In the genomic region with DNA sequence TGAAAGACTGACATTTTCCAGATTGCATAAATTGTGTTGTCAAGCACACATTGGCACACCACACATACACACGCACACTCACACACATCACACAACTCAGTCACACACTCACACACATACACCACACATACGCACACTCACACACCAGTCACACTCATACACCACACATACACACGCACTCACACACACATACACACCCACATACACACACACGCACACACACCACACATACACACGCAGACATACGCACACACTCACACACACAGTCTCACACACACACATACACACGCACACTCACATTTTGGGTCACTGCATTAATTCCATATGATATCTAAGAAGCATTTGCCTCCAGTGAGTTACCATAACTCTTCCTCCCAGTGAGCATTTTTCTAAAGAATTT, we compare ENCODE assay signal across 18 cellular contexts.
DNase-seq lines count a peak whose midpoint lies in the region; ATAC-seq, FAIRE-seq and TF ChIP-seq lines count a peak whose summit lies in the region.
"Had no signal": no experiment of that assay in that cellular context is flagged by ENCODE, and none has a peak within 500 bp of the region (broad histone marks: within the 10 kb centered on the region; RNA-seq: fewer than 3 reads in every experiment).

No MANE protein-coding gene starts in this region.

- TF ChIP-seq EP300 in GM12878 (IDR thresholded peaks at IDR 0.05; ENCODE audit: borderline replicate concordance in 1 of 2, control insufficient read depth in 1 of 2, low read depth in 2 of 2, low read length in 2 of 2) = no peak

- no peak overlapping the region for H2BK15ac ChIP-seq in neuronal stem cell (ENCODE audit: low read length)

- intact Hi-C loops in GM12878 (cut with micrococcal nuclease; ENCODE audit: unreplicated experiment) = no loop called here

- DNase-seq in HFF-Myc (ENCODE audit: extremely low read depth, low read depth) (no peak), GM12878 (ENCODE audit: low read depth, low spot score) (no peak), neuronal stem cell (ENCODE audit: low spot score) (no peak), G401 (ENCODE audit: low spot score) (no peak), NCI-H146 (lab: John Stamatoyannopoulos, UW) (no peak), HUDEP-2 (lab: John Stamatoyannopoulos, UW; ENCODE audit: unreplicated experiment in 76 of 76) (no peak)
- DNase-seq: BE2C; CD4-positive, alpha-beta memory T cell; DMS79; H9; HFFc6; KG1 had no signal

- no peak overlapping the region for H3K18ac ChIP-seq in neuronal stem cell (ENCODE audit: low read length)

- H3K4me3 ChIP-seq in HFF-Myc (replicated peaks; ENCODE audit: low read depth, low read length) (peak overlapping the region; percentile 13; the same call in 1 of the 2 replicates), GM12878 (no peak overlapping the region), neuronal stem cell (ENCODE audit: low read length in 2 of 2) (peak overlapping the region in 1 of 2 donors; percentile 77)
- H3K4me3 ChIP-seq: GM23338 had no signal

- H4K91ac ChIP-seq in neuronal stem cell (ENCODE audit: low read depth, low read length, poor library complexity) = no peak overlapping the region

- no peak overlapping the region for H2AFZ ChIP-seq in GM12878 (ENCODE audit: control insufficient read depth, low read depth, low read length)
- H2AFZ ChIP-seq in neuronal stem cell (ENCODE audit: low read length) = no peak overlapping the region
- H2AFZ ChIP-seq: GM23338 had no signal

- BruUV-seq in GM12878 (replicated peaks; lab: Mats Ljungman, UMichigan) = no TSS peak

- H2AK5ac ChIP-seq in neuronal stem cell (ENCODE audit: low read depth, low read length) = no peak overlapping the region

- in situ Hi-C loops in GM12878 (cut with MboI) (no loop called here), G401 (cut with HindIII; ENCODE audit: low sequenced_read_pairs) (no loop called here)

- POLR2A ChIA-PET in GM12878 (lab: Charles Lee) = no interaction called here

- no peak overlapping the region for H2BK12ac ChIP-seq in neuronal stem cell (ENCODE audit: low read length)

- peak overlapping the region; percentile 86 for H3K4ac ChIP-seq in neuronal stem cell (ENCODE audit: low read length)

- H3K27me3 ChIP-seq in GM12878 (replicated peaks in 1 of 2; ENCODE audit: control insufficient read depth in 2 of 2, insufficient read depth in 2 of 2, low read length in 1 of 2) (no peaks in the 10 kb centered on the region), neuronal stem cell (ENCODE audit: control insufficient read depth in 3 of 3, insufficient read depth in 3 of 3, low read depth in 1 of 3, low read length in 3 of 3) (peaks cover 0 to 3% (median 0%) of the 10 kb centered on the region in 3 experiments)
- H3K27me3 ChIP-seq: BE2C had no signal

- peak overlapping the region; percentile 80 for H3K23ac ChIP-seq in neuronal stem cell (ENCODE audit: low read depth, low read length, poor library complexity)

- TF ChIP-seq CTCF in HFF-Myc (IDR thresholded peaks at IDR 0.05; ENCODE audit: low read depth, low read length, missing control alignments) (no peak), GM12878 (IDR thresholded peaks at IDR 0.05 in 2 of 3, conservative IDR thresholded peaks at IDR 0.05 in 1 of 3; ENCODE audit: control insufficient read depth in 2 of 3, extremely low read depth in 1 of 3, insufficient read depth in 1 of 3, low read depth in 3 of 3, low read length in 3 of 3) (no peak)

- FAIRE-seq in GM12878 (lab: Jason Lieb, UNC) = no peak
- FAIRE-seq: A204.1, G401.6, GM12892 had no signal

- CTCF ChIA-PET in GM12878 (lab: Yijun Ruan, JAX) = no interaction called here

- H4K20me1 ChIP-seq in GM12878 (ENCODE audit: control insufficient read depth, insufficient read depth) = no peaks in the 10 kb centered on the region

- ATAC-seq in GM12878 = no peak
- no peak for ATAC-seq in HG03469 (IDR thresholded peaks at IDR 0.05; ENCODE audit: unreplicated experiment)
- ATAC-seq: GM23338 had no signal

- WGBS in GM12878 (ENCODE audit: insufficient coverage, insufficient replicate concordance, low lambda C conversion rate, missing lambda C conversion rate) = 55% methylated on average over 7 of the region's 7 CpGs
- WGBS in neuronal stem cell (ENCODE audit: extremely low coverage in 2 of 2, insufficient read length in 2 of 2, insufficient replicate concordance in 1 of 2), 2 donors = 100% methylated on average over 5 of the region's 7 CpGs; no CpG with 5 or more reads in 1 of the 2 donors

- no peak for TF ChIP-seq RAD21 in GM12878 (IDR thresholded peaks at IDR 0.05; ENCODE audit: insufficient read depth, low read depth, low read length)

- H3K27ac ChIP-seq in GM12878 (ENCODE audit: control insufficient read depth, insufficient read depth) = no peak overlapping the region
- H3K27ac ChIP-seq in neuronal stem cell (replicated peaks; ENCODE audit: low read length) = no peak overlapping the region
- H3K27ac ChIP-seq: C4-2B had no signal

- no peaks in the 10 kb centered on the region for H3K36me3 ChIP-seq in GM12878 (ENCODE audit: control insufficient read depth in 2 of 2, insufficient read depth in 2 of 2, low read length in 1 of 2)
- H3K36me3 ChIP-seq in neuronal stem cell (replicated peaks in 1 of 2; ENCODE audit: control insufficient read depth in 2 of 2, insufficient read depth in 2 of 2, low read length in 2 of 2) = peaks cover 0 to 3% of the 10 kb centered on the region in 2 donors
- H3K36me3 ChIP-seq: BE2C had no signal

- no peak overlapping the region for H3K4me2 ChIP-seq in GM12878 (ENCODE audit: control insufficient read depth, insufficient read depth)
- H3K4me2 ChIP-seq in neuronal stem cell (ENCODE audit: insufficient read depth, low read length, poor library complexity, severe bottlenecking) = no peak overlapping the region
- H3K4me2 ChIP-seq: GM23338 had no signal

- SMC1A ChIA-PET in GM12878 (lab: Charles Lee; ENCODE audit: uncharacterized antibody, unreplicated experiment) = no interaction called here

- no peak overlapping the region for H2BK5ac ChIP-seq in neuronal stem cell (ENCODE audit: low read length)

- H3K9ac ChIP-seq in GM12878 (ENCODE audit: control insufficient read depth, insufficient read depth, low read length) (no peak overlapping the region), neuronal stem cell (ENCODE audit: low read depth, low read length, poor library complexity) (peak overlapping the region; percentile 70)

- no peak for TF ChIP-seq POLR2A in GM12878 (IDR thresholded peaks at IDR 0.05; ENCODE audit: low read depth, low read length)

- H3K14ac ChIP-seq in neuronal stem cell (ENCODE audit: low read length) = no peak overlapping the region

- no peak overlapping the region for H2BK120ac ChIP-seq in neuronal stem cell (ENCODE audit: low read depth, low read length)

- H3K79me1 ChIP-seq in neuronal stem cell (ENCODE audit: low read depth, low read length) = peaks cover 3% of the 10 kb centered on the region

- H3K4me1 ChIP-seq in GM12878 (ENCODE audit: control insufficient read depth, insufficient read depth, low read length) (no peaks in the 10 kb centered on the region), neuronal stem cell (ENCODE audit: control insufficient read depth in 2 of 2, insufficient read depth in 1 of 2, low read depth in 1 of 2, low read length in 2 of 2) (peaks cover 0 to 2% of the 10 kb centered on the region in 2 donors)
- H3K4me1 ChIP-seq: BE2C had no signal

- H4K8ac ChIP-seq in neuronal stem cell (ENCODE audit: low read depth, low read length) = peak overlapping the region; percentile 65

- H3K79me2 ChIP-seq in GM12878 (ENCODE audit: control insufficient read depth, insufficient read depth, low read length) = no peaks in the 10 kb centered on the region

- RAD21 ChIA-PET in GM12878 (lab: Charles Lee; ENCODE audit: unreplicated experiment) = no interaction called here

- H3K9me3 ChIP-seq in GM12878 (replicated peaks; ENCODE audit: control insufficient read depth, insufficient read depth, low read length) (no peaks in the 10 kb centered on the region), neuronal stem cell (replicated peaks in 1 of 2; ENCODE audit: control insufficient read depth in 2 of 2, insufficient read depth in 1 of 2, low read depth in 1 of 2, low read length in 2 of 2) (peaks cover 0 to 2% of the 10 kb centered on the region in 2 donors)
- H3K9me3 ChIP-seq: BE2C had no signal

TF ChIP-seq in GM12878, 131 proteins besides CTCF, POLR2A, EP300 and RAD21:
- TF ChIP-seq, protein P1, sequence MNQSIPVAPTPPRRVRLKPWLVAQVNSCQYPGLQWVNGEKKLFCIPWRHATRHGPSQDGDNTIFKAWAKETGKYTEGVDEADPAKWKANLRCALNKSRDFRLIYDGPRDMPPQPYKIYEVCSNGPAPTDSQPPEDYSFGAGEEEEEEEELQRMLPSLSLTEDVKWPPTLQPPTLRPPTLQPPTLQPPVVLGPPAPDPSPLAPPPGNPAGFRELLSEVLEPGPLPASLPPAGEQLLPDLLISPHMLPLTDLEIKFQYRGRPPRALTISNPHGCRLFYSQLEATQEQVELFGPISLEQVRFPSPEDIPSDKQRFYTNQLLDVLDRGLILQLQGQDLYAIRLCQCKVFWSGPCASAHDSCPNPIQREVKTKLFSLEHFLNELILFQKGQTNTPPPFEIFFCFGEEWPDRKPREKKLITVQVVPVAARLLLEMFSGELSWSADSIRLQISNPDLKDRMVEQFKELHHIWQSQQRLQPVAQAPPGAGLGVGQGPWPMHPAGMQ (IDR thresholded peaks at IDR 0.05; ENCODE audit: borderline replicate concordance) = no peak
- TF ChIP-seq, protein P2, sequence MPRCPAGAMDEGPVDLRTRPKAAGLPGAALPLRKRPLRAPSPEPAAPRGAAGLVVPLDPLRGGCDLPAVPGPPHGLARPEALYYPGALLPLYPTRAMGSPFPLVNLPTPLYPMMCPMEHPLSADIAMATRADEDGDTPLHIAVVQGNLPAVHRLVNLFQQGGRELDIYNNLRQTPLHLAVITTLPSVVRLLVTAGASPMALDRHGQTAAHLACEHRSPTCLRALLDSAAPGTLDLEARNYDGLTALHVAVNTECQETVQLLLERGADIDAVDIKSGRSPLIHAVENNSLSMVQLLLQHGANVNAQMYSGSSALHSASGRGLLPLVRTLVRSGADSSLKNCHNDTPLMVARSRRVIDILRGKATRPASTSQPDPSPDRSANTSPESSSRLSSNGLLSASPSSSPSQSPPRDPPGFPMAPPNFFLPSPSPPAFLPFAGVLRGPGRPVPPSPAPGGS (IDR thresholded peaks at IDR 0.05; ENCODE audit: borderline replicate concordance, insufficient read depth, low read depth, low read length, poor library complexity, severe bottlenecking) = peak; percentile 68
